ENCODE assay signal across 1 cellular context in the genomic region with DNA sequence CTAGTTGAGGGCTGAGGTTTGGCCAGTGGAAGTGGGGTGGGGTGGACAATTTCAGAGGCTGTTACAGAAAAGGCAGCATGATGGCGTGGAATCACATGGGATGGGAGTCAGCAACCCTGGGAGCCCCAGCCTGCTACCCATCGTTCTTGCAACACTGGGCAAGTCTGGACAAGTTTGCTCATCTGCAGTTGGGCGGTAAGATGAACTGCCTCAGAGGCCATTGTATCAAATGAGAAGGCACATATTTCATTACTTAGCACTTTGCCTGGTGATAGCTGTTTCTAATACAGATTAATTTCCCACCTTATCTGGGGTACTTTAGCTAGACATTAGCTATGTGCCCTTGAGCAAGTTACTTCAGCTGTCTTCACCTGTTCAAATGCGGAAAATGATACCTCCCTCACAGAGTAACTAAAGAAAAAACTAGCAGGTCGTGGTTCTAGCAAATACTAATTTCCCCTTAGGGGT.
TF ChIP-seq lines count a peak whose summit lies in the region.

No MANE protein-coding gene starts in this region.

TF ChIP-seq in HEK293, 187 proteins besides CTCF, POLR2A, EP300 and RAD21 (continued from another document and continues in another):
- TF ChIP-seq ZNF670 (tag by site-specific recombination; IDR thresholded peaks at IDR 0.05; ENCODE audit: low read depth) (no peak), SP2 (tag by site-specific recombination; IDR thresholded peaks at IDR 0.05) (no peak), ZNF426 (tag by site-specific recombination; IDR thresholded peaks at IDR 0.05) (no peak), ZNF132 (tag by site-specific recombination; IDR thresholded peaks at IDR 0.05; ENCODE audit: borderline replicate concordance) (no peak), ZNF473 (tag by site-specific recombination; IDR thresholded peaks at IDR 0.05) (no peak), ZNF623 (tag by site-specific recombination; IDR thresholded peaks at IDR 0.05) (no peak), ZNF664 (tag by site-specific recombination; IDR thresholded peaks at IDR 0.05) (no peak), ZBTB21 (tag by site-specific recombination; IDR thresholded peaks at IDR 0.05) (peak; percentile 72), ZNF624 (tag by site-specific recombination; IDR thresholded peaks at IDR 0.05) (no peak), ZBTB7A (tag by site-specific recombination; IDR thresholded peaks at IDR 0.05; ENCODE audit: low read depth) (no peak), ZNF660 (tag by site-specific recombination; IDR thresholded peaks at IDR 0.05) (peak; percentile 87; the same call in 1 of the 2 replicates), KLF1 (tag by site-specific recombination; IDR thresholded peaks at IDR 0.05) (peak; percentile 75), ZNF311 (tag by site-specific recombination; IDR thresholded peaks at IDR 0.05; ENCODE audit: borderline replicate concordance) (no peak), YY1 (tag by site-specific recombination; IDR thresholded peaks at IDR 0.05) (peak; percentile 37; the same call in 1 of the 2 replicates), ZNF266 (tag by site-specific recombination; IDR thresholded peaks at IDR 0.05; ENCODE audit: low read depth) (no peak), ZNF10 (tag by site-specific recombination; IDR thresholded peaks at IDR 0.05) (peak; percentile 44; the same call in 1 of the 2 replicates), ZNF433 (tag by site-specific recombination; IDR thresholded peaks at IDR 0.05; ENCODE audit: low read depth) (no peak), ZNF629 (tag by site-specific recombination; IDR thresholded peaks at IDR 0.05) (peak; percentile 84), ZBTB8A (tag by site-specific recombination; IDR thresholded peaks at IDR 0.05) (peak; percentile 85), ZNF610 (tag by site-specific recombination; IDR thresholded peaks at IDR 0.05; ENCODE audit: borderline replicate concordance) (0 out of 2 replicates have a peak, but pooled peaks have one; percentile 34), ZNF501 (tag by site-specific recombination; IDR thresholded peaks at IDR 0.05) (peak; percentile 63; the same call in 1 of the 2 replicates), ZNF561 (tag by site-specific recombination; IDR thresholded peaks at IDR 0.05; ENCODE audit: borderline replicate concordance) (0 out of 2 replicates have a peak, but pooled peaks have one; percentile 3), ZNF792 (tag by site-specific recombination; IDR thresholded peaks at IDR 0.05) (no peak), ZNF707 (tag by site-specific recombination; IDR thresholded peaks at IDR 0.05) (no peak), ZNF214 (tag by site-specific recombination; IDR thresholded peaks at IDR 0.05; ENCODE audit: borderline replicate concordance) (no peak), ZSCAN30 (tag by site-specific recombination; IDR thresholded peaks at IDR 0.05) (peak; percentile 94), MYNN (tag by site-specific recombination; IDR thresholded peaks at IDR 0.05; ENCODE audit: borderline replicate concordance) (no peak), ZNF138 (tag by site-specific recombination; IDR thresholded peaks at IDR 0.05; ENCODE audit: borderline replicate concordance) (no peak), ZNF791 (tag by site-specific recombination; IDR thresholded peaks at IDR 0.05) (no peak), ZNF350 (tag by site-specific recombination; IDR thresholded peaks at IDR 0.05) (no peak), ZNF658 (tag by site-specific recombination; IDR thresholded peaks at IDR 0.05) (no peak), ZNF555 (tag by site-specific recombination; conservative IDR thresholded peaks at IDR 0.05) (no peak), ZNF19 (tag by site-specific recombination; IDR thresholded peaks at IDR 0.05; ENCODE audit: low read depth) (0 out of 2 replicates have a peak, but pooled peaks have one; percentile 56), ZNF776 (tag by site-specific recombination; IDR thresholded peaks at IDR 0.05; ENCODE audit: borderline replicate concordance) (no peak), ZNF302 (tag by site-specific recombination; IDR thresholded peaks at IDR 0.05; ENCODE audit: low read depth) (no peak), ZNF133 (tag by site-specific recombination; IDR thresholded peaks at IDR 0.05) (no peak), ZNF677 (tag by site-specific recombination; IDR thresholded peaks at IDR 0.05) (no peak), GLI4 (tag by site-specific recombination; IDR thresholded peaks at IDR 0.05) (no peak), MEIS1 (CRISPR knock-in tag; IDR thresholded peaks at IDR 0.05; ENCODE audit: borderline replicate concordance) (no peak), ZNF747 (tag by site-specific recombination; IDR thresholded peaks at IDR 0.05) (no peak)
- TF ChIP-seq, protein P1, sequence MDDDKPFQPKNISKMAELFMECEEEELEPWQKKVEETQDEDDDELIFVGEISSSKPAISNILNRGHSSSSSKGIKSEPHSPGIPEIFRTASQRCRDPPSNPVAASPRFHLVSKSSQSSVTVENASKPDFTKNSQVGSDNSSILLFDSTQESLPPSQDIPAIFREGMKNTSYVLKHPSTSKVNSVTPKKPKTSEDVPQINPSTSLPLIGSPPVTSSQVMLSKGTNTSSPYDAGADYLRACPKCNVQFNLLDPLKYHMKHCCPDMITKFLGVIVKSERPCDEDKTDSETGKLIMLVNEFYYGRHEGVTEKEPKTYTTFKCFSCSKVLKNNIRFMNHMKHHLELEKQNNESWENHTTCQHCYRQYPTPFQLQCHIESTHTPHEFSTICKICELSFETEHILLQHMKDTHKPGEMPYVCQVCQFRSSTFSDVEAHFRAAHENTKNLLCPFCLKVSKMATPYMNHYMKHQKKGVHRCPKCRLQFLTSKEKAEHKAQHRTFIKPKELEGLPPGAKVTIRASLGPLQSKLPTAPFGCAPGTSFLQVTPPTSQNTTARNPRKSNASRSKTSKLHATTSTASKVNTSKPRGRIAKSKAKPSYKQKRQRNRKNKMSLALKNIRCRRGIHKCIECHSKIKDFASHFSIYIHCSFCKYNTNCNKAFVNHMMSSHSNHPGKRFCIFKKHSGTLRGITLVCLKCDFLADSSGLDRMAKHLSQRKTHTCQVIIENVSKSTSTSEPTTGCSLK (tag by site-specific recombination; IDR thresholded peaks at IDR 0.05), result no peak
- TF ChIP-seq, protein P2, sequence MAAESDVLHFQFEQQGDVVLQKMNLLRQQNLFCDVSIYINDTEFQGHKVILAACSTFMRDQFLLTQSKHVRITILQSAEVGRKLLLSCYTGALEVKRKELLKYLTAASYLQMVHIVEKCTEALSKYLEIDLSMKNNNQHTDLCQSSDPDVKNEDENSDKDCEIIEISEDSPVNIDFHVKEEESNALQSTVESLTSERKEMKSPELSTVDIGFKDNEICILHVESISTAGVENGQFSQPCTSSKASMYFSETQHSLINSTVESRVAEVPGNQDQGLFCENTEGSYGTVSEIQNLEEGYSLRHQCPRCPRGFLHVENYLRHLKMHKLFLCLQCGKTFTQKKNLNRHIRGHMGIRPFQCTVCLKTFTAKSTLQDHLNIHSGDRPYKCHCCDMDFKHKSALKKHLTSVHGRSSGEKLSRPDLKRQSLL (tag by site-specific recombination; IDR thresholded peaks at IDR 0.05), result no peak
- TF ChIP-seq, protein P3, sequence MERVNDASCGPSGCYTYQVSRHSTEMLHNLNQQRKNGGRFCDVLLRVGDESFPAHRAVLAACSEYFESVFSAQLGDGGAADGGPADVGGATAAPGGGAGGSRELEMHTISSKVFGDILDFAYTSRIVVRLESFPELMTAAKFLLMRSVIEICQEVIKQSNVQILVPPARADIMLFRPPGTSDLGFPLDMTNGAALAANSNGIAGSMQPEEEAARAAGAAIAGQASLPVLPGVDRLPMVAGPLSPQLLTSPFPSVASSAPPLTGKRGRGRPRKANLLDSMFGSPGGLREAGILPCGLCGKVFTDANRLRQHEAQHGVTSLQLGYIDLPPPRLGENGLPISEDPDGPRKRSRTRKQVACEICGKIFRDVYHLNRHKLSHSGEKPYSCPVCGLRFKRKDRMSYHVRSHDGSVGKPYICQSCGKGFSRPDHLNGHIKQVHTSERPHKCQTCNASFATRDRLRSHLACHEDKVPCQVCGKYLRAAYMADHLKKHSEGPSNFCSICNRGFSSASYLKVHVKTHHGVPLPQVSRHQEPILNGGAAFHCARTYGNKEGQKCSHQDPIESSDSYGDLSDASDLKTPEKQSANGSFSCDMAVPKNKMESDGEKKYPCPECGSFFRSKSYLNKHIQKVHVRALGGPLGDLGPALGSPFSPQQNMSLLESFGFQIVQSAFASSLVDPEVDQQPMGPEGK (tag by site-specific recombination; IDR thresholded peaks at IDR 0.05), result peak; percentile 93
- TF ChIP-seq, protein P4, sequence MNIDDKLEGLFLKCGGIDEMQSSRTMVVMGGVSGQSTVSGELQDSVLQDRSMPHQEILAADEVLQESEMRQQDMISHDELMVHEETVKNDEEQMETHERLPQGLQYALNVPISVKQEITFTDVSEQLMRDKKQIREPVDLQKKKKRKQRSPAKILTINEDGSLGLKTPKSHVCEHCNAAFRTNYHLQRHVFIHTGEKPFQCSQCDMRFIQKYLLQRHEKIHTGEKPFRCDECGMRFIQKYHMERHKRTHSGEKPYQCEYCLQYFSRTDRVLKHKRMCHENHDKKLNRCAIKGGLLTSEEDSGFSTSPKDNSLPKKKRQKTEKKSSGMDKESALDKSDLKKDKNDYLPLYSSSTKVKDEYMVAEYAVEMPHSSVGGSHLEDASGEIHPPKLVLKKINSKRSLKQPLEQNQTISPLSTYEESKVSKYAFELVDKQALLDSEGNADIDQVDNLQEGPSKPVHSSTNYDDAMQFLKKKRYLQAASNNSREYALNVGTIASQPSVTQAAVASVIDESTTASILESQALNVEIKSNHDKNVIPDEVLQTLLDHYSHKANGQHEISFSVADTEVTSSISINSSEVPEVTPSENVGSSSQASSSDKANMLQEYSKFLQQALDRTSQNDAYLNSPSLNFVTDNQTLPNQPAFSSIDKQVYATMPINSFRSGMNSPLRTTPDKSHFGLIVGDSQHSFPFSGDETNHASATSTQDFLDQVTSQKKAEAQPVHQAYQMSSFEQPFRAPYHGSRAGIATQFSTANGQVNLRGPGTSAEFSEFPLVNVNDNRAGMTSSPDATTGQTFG (tag by site-specific recombination; IDR thresholded peaks at IDR 0.05; ENCODE audit: borderline replicate concordance), result no peak
- TF ChIP-seq, protein P5, sequence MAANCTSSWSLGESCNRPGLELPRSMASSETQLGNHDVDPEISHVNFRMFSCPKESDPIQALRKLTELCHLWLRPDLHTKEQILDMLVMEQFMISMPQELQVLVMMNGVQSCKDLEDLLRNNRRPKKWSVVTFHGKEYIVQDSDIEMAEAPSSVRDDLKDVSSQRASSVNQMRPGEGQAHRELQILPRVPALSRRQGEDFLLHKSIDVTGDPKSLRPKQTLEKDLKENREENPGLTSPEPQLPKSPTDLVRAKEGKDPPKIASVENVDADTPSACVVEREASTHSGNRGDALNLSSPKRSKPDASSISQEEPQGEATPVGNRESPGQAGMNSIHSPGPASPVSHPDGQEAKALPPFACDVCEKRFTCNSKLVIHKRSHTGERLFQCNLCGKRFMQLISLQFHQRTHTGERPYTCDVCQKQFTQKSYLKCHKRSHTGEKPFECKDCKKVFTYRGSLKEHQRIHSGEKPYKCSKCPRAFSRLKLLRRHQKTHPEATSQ (tag by site-specific recombination; IDR thresholded peaks at IDR 0.05), result no peak
- TF ChIP-seq, protein P6, sequence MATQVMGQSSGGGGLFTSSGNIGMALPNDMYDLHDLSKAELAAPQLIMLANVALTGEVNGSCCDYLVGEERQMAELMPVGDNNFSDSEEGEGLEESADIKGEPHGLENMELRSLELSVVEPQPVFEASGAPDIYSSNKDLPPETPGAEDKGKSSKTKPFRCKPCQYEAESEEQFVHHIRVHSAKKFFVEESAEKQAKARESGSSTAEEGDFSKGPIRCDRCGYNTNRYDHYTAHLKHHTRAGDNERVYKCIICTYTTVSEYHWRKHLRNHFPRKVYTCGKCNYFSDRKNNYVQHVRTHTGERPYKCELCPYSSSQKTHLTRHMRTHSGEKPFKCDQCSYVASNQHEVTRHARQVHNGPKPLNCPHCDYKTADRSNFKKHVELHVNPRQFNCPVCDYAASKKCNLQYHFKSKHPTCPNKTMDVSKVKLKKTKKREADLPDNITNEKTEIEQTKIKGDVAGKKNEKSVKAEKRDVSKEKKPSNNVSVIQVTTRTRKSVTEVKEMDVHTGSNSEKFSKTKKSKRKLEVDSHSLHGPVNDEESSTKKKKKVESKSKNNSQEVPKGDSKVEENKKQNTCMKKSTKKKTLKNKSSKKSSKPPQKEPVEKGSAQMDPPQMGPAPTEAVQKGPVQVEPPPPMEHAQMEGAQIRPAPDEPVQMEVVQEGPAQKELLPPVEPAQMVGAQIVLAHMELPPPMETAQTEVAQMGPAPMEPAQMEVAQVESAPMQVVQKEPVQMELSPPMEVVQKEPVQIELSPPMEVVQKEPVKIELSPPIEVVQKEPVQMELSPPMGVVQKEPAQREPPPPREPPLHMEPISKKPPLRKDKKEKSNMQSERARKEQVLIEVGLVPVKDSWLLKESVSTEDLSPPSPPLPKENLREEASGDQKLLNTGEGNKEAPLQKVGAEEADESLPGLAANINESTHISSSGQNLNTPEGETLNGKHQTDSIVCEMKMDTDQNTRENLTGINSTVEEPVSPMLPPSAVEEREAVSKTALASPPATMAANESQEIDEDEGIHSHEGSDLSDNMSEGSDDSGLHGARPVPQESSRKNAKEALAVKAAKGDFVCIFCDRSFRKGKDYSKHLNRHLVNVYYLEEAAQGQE (tag by site-specific recombination; IDR thresholded peaks at IDR 0.05), result no peak
- TF ChIP-seq, protein P7, sequence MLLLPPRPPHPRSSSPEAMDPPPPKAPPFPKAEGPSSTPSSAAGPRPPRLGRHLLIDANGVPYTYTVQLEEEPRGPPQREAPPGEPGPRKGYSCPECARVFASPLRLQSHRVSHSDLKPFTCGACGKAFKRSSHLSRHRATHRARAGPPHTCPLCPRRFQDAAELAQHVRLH (tag by site-specific recombination; IDR thresholded peaks at IDR 0.05), result peak; percentile 87
- TF ChIP-seq, protein P8, sequence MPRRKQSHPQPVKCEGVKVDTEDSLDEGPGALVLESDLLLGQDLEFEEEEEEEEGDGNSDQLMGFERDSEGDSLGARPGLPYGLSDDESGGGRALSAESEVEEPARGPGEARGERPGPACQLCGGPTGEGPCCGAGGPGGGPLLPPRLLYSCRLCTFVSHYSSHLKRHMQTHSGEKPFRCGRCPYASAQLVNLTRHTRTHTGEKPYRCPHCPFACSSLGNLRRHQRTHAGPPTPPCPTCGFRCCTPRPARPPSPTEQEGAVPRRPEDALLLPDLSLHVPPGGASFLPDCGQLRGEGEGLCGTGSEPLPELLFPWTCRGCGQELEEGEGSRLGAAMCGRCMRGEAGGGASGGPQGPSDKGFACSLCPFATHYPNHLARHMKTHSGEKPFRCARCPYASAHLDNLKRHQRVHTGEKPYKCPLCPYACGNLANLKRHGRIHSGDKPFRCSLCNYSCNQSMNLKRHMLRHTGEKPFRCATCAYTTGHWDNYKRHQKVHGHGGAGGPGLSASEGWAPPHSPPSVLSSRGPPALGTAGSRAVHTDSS (tag by site-specific recombination; IDR thresholded peaks at IDR 0.05), result peak; percentile 32; the same call in 1 of the 2 replicates
- TF ChIP-seq, protein P9, sequence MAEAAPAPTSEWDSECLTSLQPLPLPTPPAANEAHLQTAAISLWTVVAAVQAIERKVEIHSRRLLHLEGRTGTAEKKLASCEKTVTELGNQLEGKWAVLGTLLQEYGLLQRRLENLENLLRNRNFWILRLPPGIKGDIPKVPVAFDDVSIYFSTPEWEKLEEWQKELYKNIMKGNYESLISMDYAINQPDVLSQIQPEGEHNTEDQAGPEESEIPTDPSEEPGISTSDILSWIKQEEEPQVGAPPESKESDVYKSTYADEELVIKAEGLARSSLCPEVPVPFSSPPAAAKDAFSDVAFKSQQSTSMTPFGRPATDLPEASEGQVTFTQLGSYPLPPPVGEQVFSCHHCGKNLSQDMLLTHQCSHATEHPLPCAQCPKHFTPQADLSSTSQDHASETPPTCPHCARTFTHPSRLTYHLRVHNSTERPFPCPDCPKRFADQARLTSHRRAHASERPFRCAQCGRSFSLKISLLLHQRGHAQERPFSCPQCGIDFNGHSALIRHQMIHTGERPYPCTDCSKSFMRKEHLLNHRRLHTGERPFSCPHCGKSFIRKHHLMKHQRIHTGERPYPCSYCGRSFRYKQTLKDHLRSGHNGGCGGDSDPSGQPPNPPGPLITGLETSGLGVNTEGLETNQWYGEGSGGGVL (tag by site-specific recombination; IDR thresholded peaks at IDR 0.05), result peak; percentile 58
